ENCODE assay signal across 7 cellular contexts in genomic region chr17:46286764-46287221, GRCh38. TPM values are rescaled to one million over a fixed set of nuclear protein-coding genes. Genes with fewer than 3 reads are reported as not detected.
DNase-seq lines count a peak whose midpoint lies in the region; TF ChIP-seq lines count a peak whose summit lies in the region.
"Not testable (repeated sequence)": the region's sequence is repeated elsewhere in the genome, so short reads cannot be mapped to it uniquely, and the experiment has no call there.

No MANE protein-coding gene starts in this region.

- H3K36me3 ChIP-seq in colonic mucosa = not testable (repeated sequence)

- H3K27me3 Mint-ChIP-seq in activated CD4-positive, alpha-beta T cell treated with anti-CD3 and anti-CD28 coated beads, Interleukin-2, amount 10 ng/mL, durations not matched to agents 24 days and 14 days = not testable (repeated sequence)

- peaks cover 33% of the 10 kb centered on the region for H3K4me1 Mint-ChIP-seq in activated CD4-positive, alpha-beta T cell treated with anti-CD3 and anti-CD28 coated beads, Interleukin-2, amount 10 ng/mL, durations not matched to agents 24 days and 14 days

- H3K36me3 Mint-ChIP-seq in activated CD4-positive, alpha-beta T cell treated with anti-CD3 and anti-CD28 coated beads, Interleukin-2, amount 10 ng/mL, durations not matched to agents 24 days and 14 days (ENCODE audit: low read depth) = not testable (repeated sequence)

- H3K9me3 ChIP-seq in colonic mucosa = not testable (repeated sequence)

- not testable (repeated sequence) for H3K4me3 ChIP-seq in NB4 (ENCODE audit: low read depth, low read length); colonic mucosa

- not testable (repeated sequence) for H3K4me1 ChIP-seq in colonic mucosa

- not testable (repeated sequence) for H3K9me3 Mint-ChIP-seq in activated CD4-positive, alpha-beta T cell treated with anti-CD3 and anti-CD28 coated beads, Interleukin-2, amount 10 ng/mL, durations not matched to agents 24 days and 14 days

- H3K4me3 Mint-ChIP-seq in activated CD4-positive, alpha-beta T cell treated with anti-CD3 and anti-CD28 coated beads, Interleukin-2, amount 10 ng/mL, durations not matched to agents 24 days and 14 days = not testable (repeated sequence)

- not testable (repeated sequence) for TF ChIP-seq POLR2A in NB4 (IDR thresholded peaks at IDR 0.05; ENCODE audit: extremely low read depth, insufficient read length)

- not testable (repeated sequence) for H3K27ac ChIP-seq in colonic mucosa

- not testable (repeated sequence) for H3K27me3 ChIP-seq in colonic mucosa

- POLR2A ChIA-PET in GM10248 (lab: Yijun Ruan, JAX) = not testable (repeated sequence)

- DNase-seq in GM10248 (ENCODE audit: extremely low spot score) (peak; percentile 54), NB4 (ENCODE audit: low read depth) (peak; percentile 84), OCI-M1 (lab: John Stamatoyannopoulos, UW) (peak; percentile 89), colonic mucosa (peak; percentile 88), inferior parietal cortex (ENCODE audit: extremely low spot score) (peak; percentile 94), retina (peak; percentile 61)
- peak; percentile 92 for DNase-seq in activated CD4-positive, alpha-beta T cell treated with anti-CD3 and anti-CD28 coated beads, Interleukin-2, amount 10 ng/mL, durations not matched to agents 24 days and 14 days

- CTCF ChIA-PET in GM10248 (lab: Yijun Ruan, JAX) = interaction anchor here (0.5 to 1.6 kb wide), 6 partner anchors 9 to 284 kb away, joined by 3 to 13 read pairs (median 4); no protein-coding TSS in a partner anchor

- not testable (repeated sequence) for H3K27ac Mint-ChIP-seq in activated CD4-positive, alpha-beta T cell treated with anti-CD3 and anti-CD28 coated beads, Interleukin-2, amount 10 ng/mL, durations not matched to agents 24 days and 14 days

- intact Hi-C loops in activated CD4-positive, alpha-beta T cell treated with anti-CD3 and anti-CD28 coated beads, Interleukin-2, amount 10 ng/mL, durations not matched to agents 24 days and 14 days (cut with micrococcal nuclease) = loop anchor here (1.0 kb wide), 1 partner anchor 33 kb away; no protein-coding TSS in a partner anchor
- intact Hi-C loops in colonic mucosa (cut with DNase I) = not testable (repeated sequence)

- TF ChIP-seq CTCF in GM10248 (IDR thresholded peaks at IDR 0.05; ENCODE audit: control extremely low read depth, extremely low read depth, low read depth, missing control alignments) (peak; percentile 71), NB4 (IDR thresholded peaks at IDR 0.05; ENCODE audit: low read depth, low read length) (peak; percentile 66), colonic mucosa (IDR thresholded peaks at IDR 0.05) (peak; percentile 78)

- H3K9ac ChIP-seq in colonic mucosa (ENCODE audit: low read depth in 2 of 2, low read length in 2 of 2) = not testable (repeated sequence)

RNA-seq across cellular contexts. Expression of gene LRRC37A, which starts 8.1 kb away (rescaled TPM):
- 2.4 and 2.7 TPM in 2 replicates for total RNA-seq in activated CD4-positive, alpha-beta T cell treated with anti-CD3 and anti-CD28 coated beads, Interleukin-2, amount 10 ng/mL, durations not matched to agents 24 days and 14 days
- 1 to 10 TPM in 1 of 2 donors, under 1 TPM in 1; 0.85 to 2.1 TPM for total RNA-seq in colonic mucosa
